In the genomic region with DNA sequence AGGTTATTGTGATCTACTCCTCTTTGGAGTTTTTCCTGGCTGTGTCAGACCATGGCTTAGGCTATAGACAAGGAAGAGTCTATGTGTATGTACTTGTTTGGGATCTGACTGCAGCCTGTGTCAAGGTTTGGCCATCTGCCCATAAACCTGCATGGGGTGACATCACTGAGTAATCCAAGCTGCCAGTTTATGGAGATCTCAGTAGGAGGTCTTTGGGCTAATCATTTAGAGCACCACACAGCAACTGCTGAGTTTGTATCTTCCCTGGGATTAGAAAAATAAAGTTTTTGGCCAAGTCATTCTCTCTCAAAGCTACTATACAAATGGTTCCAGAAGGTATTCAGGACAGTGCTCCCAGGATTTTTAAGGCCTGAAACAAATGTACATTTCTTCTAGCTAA, we compare ENCODE assay signal across 9 cellular contexts.
DNase-seq lines count a peak whose midpoint lies in the region; ATAC-seq and TF ChIP-seq lines count a peak whose summit lies in the region.
"Had no signal": no experiment of that assay in that cellular context is flagged by ENCODE, and none has a peak within 500 bp of the region (broad histone marks: within the 10 kb centered on the region; RNA-seq: fewer than 3 reads in every experiment).

No MANE protein-coding gene starts in this region.

- TF ChIP-seq CTCF in AG10803 (conservative IDR thresholded peaks at IDR 0.05; ENCODE audit: low read length), result no peak

- DNase-seq in AG10803 (ENCODE audit: low read depth) (peak; percentile 60), LoVo (ENCODE audit: low spot score) (peak; percentile 88), SHP77 treated with DMSO at 0.1 percent for 48 hours (lab: John Stamatoyannopoulos, UW) (peak; percentile 77), glomerular visceral epithelial cell (ENCODE audit: extremely low spot score) (peak; percentile 98), SKM-1 (lab: John Stamatoyannopoulos, UW; ENCODE audit: unreplicated experiment) (no peak)
- DNase-seq in stimulated activated naive CD4-positive, alpha-beta T cell (lab: John Stamatoyannopoulos, UW), result no peak

- ATAC-seq in activated CD4-positive, CD25-positive, alpha-beta regulatory T cell treated with anti-CD3 and anti-CD28 coated beads, Interleukin-2, amount 50 U/mL, for 24 hours, result no peak
- ATAC-seq in GM21825 (IDR thresholded peaks at IDR 0.05; ENCODE audit: unreplicated experiment), result no peak

- H3K4me3 ChIP-seq in AG10803 (ENCODE audit: low read length), result no peak overlapping the region
- H3K4me3 ChIP-seq: dorsolateral prefrontal cortex had no signal

Comparison
In these comparisons a context has a peak if more than half of its experiments do, and no peak if none do; other contexts are left out.
1. DNase-seq: peak in AG10803 (single experiment), LoVo (single experiment), SHP77 treated with DMSO at 0.1 percent for 48 hours (single experiment) and glomerular visceral epithelial cell (single experiment); none in stimulated activated naive CD4-positive, alpha-beta T cell (0 of 6) and SKM-1 (single experiment).